8 cellular contexts compared by ENCODE assay signal in genomic region chr16:69340095-69340644, GRCh38. TPM values are rescaled to one million over a fixed set of nuclear protein-coding genes. Genes with fewer than 3 reads are reported as not detected.
DNase-seq lines count a peak whose midpoint lies in the region; ATAC-seq lines count a peak whose summit lies in the region.

No MANE protein-coding gene starts in this region.

- H3K27me3 ChIP-seq in layer of hippocampus (ENCODE audit: control insufficient read depth, insufficient read depth, low read length) (no peaks in the 10 kb centered on the region), subcutaneous abdominal adipose tissue (ENCODE audit: control insufficient read depth in 5 of 5, insufficient read depth in 4 of 5, low read length in 5 of 5) (no peaks in the 10 kb centered on the region)

- H3K9me3 ChIP-seq in subcutaneous abdominal adipose tissue (ENCODE audit: control insufficient read depth in 5 of 5, low read length in 5 of 5) = no peaks in the 10 kb centered on the region

- H3K27me3 Mint-ChIP-seq in activated naive CD8-positive, alpha-beta T cell treated with anti-CD3 and anti-CD28 coated beads, Interleukin-2, amount 10 ng/mL, durations not matched to agents 7 days and 5 days = no peaks in the 10 kb centered on the region

- H3K9ac ChIP-seq in subcutaneous abdominal adipose tissue (ENCODE audit: low read length in 5 of 5) = peak overlapping the region; percentile 77 to 98 (median 92)

- peak in 2 of 3 donors; percentile 13 to 29 for DNase-seq in stimulated activated CD4-positive, alpha-beta T cell treated with anti-CD3 and anti-CD28 coated beads, Interleukin-12 subunit alpha, Interleukin-12 subunit beta, amount 100 ng/mL, for 48 hours (ENCODE audit: low read depth in 2 of 3, low spot score in 1 of 3)
- no peak for DNase-seq in stimulated activated CD4-positive, alpha-beta T cell treated with anti-CD3 and anti-CD28 coated beads, Interleukin-4, amount 100 ng/mL, for 1 hour
- DNase-seq in activated naive CD8-positive, alpha-beta T cell treated with anti-CD3 and anti-CD28 coated beads, Interleukin-2, amount 10 ng/mL, durations not matched to agents 7 days and 5 days = no peak
- no peak for DNase-seq in OCI-M1 (lab: John Stamatoyannopoulos, UW)
- DNase-seq in H4 (ENCODE audit: low spot score) = no peak

- H3K36me3 Mint-ChIP-seq in activated naive CD8-positive, alpha-beta T cell treated with anti-CD3 and anti-CD28 coated beads, Interleukin-2, amount 10 ng/mL, durations not matched to agents 7 days and 5 days = peaks cover 13% of the 10 kb centered on the region

- peaks cover 34% of the 10 kb centered on the region for H3K4me1 Mint-ChIP-seq in activated naive CD8-positive, alpha-beta T cell treated with anti-CD3 and anti-CD28 coated beads, Interleukin-2, amount 10 ng/mL, durations not matched to agents 7 days and 5 days

- POLR2A ChIA-PET in activated naive CD8-positive, alpha-beta T cell treated with anti-CD3 and anti-CD28 coated beads, Interleukin-2, amount 10 ng/mL, durations not matched to agents 7 days and 5 days (lab: Charles Lee) = interaction anchor here (0.6 to 3.0 kb wide), 6 partner anchors 11 to 1098 kb away, joined by 3 to 29 read pairs (median 4); partner anchors contain the start of genes CHTF8, PDF, TERF2 and UTP4

- H3K4me3 Mint-ChIP-seq in activated naive CD8-positive, alpha-beta T cell treated with anti-CD3 and anti-CD28 coated beads, Interleukin-2, amount 10 ng/mL, durations not matched to agents 7 days and 5 days = peak overlapping the region; percentile 94

- peaks cover 10 to 35% (median 26%) of the 10 kb centered on the region in 5 donors for H3K4me1 ChIP-seq in subcutaneous abdominal adipose tissue (ENCODE audit: control insufficient read depth in 5 of 5, insufficient read depth in 5 of 5, low read length in 5 of 5)

- peak overlapping the region; percentile 94 for H3K27ac ChIP-seq in layer of hippocampus (ENCODE audit: low read depth, low read length)
- peak overlapping the region; percentile 94 for H3K27ac ChIP-seq in subcutaneous abdominal adipose tissue (ENCODE audit: low read depth, low read length)

- ATAC-seq in activated naive CD8-positive, alpha-beta T cell treated with anti-CD3 and anti-CD28 coated beads, Interleukin-2, amount 10 ng/mL, durations not matched to agents 7 days and 5 days (ENCODE audit: low read depth) = no peak
- ATAC-seq in HG02970 (IDR thresholded peaks at IDR 0.05; ENCODE audit: low FRiP score, unreplicated experiment) = no peak

- H3K4me3 ChIP-seq in subcutaneous abdominal adipose tissue (ENCODE audit: low read depth in 1 of 5, low read length in 5 of 5) = peak overlapping the region; percentile 76 to 94 (median 83)

- peaks cover 19 to 33% (median 29%) of the 10 kb centered on the region in 5 donors for H3K36me3 ChIP-seq in subcutaneous abdominal adipose tissue (ENCODE audit: control insufficient read depth in 5 of 5, insufficient read depth in 5 of 5, low read length in 5 of 5)

- H3K9me3 Mint-ChIP-seq in activated naive CD8-positive, alpha-beta T cell treated with anti-CD3 and anti-CD28 coated beads, Interleukin-2, amount 10 ng/mL, durations not matched to agents 7 days and 5 days = no peaks in the 10 kb centered on the region

- H3K27ac Mint-ChIP-seq in activated naive CD8-positive, alpha-beta T cell treated with anti-CD3 and anti-CD28 coated beads, Interleukin-2, amount 10 ng/mL, durations not matched to agents 7 days and 5 days = peak overlapping the region; percentile 96

RNA-seq across cellular contexts. Expression of gene NIP7, which starts 0.6 kb away (rescaled TPM):
- total RNA-seq in activated naive CD8-positive, alpha-beta T cell treated with anti-CD3 and anti-CD28 coated beads, Interleukin-2, amount 10 ng/mL, durations not matched to agents 7 days and 5 days = 10 to 100 TPM; 30.7 to 39.5 TPM
- total RNA-seq in H4 (2014; rRNA removed; shearing (Covaris generic)) = 28.9 and 44.9 TPM in 2 replicates

RNA-seq across cellular contexts. Expression of gene COG8, which starts 0.8 kb away (rescaled TPM):
- 10 to 100 TPM; 42.5 to 43.9 TPM for total RNA-seq in activated naive CD8-positive, alpha-beta T cell treated with anti-CD3 and anti-CD28 coated beads, Interleukin-2, amount 10 ng/mL, durations not matched to agents 7 days and 5 days
- 28.8 and 30.8 TPM in 2 replicates for total RNA-seq in H4 (2014; rRNA removed; shearing (Covaris generic))

RNA-seq across cellular contexts. Expression of gene PDF, which starts 9.8 kb away (rescaled TPM):
- 10 to 100 TPM; 12.6 to 14.5 TPM for total RNA-seq in activated naive CD8-positive, alpha-beta T cell treated with anti-CD3 and anti-CD28 coated beads, Interleukin-2, amount 10 ng/mL, durations not matched to agents 7 days and 5 days
- 36.9 and 38.5 TPM in 2 replicates for total RNA-seq in H4 (2014; rRNA removed; shearing (Covaris generic))

RNA-seq across cellular contexts. Expression of gene TMED6, which starts 11.4 kb away (rescaled TPM):
- 1 to 10 TPM; 2.1 to 2.2 TPM for total RNA-seq in activated naive CD8-positive, alpha-beta T cell treated with anti-CD3 and anti-CD28 coated beads, Interleukin-2, amount 10 ng/mL, durations not matched to agents 7 days and 5 days
- not detected in 2 replicates for total RNA-seq in H4 (2014; rRNA removed; shearing (Covaris generic))

RNA-seq across cellular contexts. Expression of gene VPS4A, which starts 29.0 kb away (rescaled TPM):
- 10 to 100 TPM; 38.6 to 41.8 TPM for total RNA-seq in activated naive CD8-positive, alpha-beta T cell treated with anti-CD3 and anti-CD28 coated beads, Interleukin-2, amount 10 ng/mL, durations not matched to agents 7 days and 5 days
- total RNA-seq in H4 (2014; rRNA removed; shearing (Covaris generic)) = 20.9 and 23.2 TPM in 2 replicates

Comparison
In these comparisons a context has a peak if more than half of its experiments do, and no peak if none do; other contexts are left out.
1. DNase-seq: peak in stimulated activated CD4-positive, alpha-beta T cell treated with anti-CD3 and anti-CD28 coated beads, Interleukin-12 subunit alpha, Interleukin-12 subunit beta, amount 100 ng/mL, for 48 hours (2 of 3); none in stimulated activated CD4-positive, alpha-beta T cell treated with anti-CD3 and anti-CD28 coated beads, Interleukin-4, amount 100 ng/mL, for 1 hour (single experiment), activated naive CD8-positive, alpha-beta T cell treated with anti-CD3 and anti-CD28 coated beads, Interleukin-2, amount 10 ng/mL, durations not matched to agents 7 days and 5 days (single experiment), OCI-M1 (single experiment) and H4 (single experiment).